In genomic region chr6:35920793-35921732, GRCh38 we compare ENCODE assay signal across 8 cellular contexts. TPM values are rescaled to one million over a fixed set of nuclear protein-coding genes. Genes with fewer than 3 reads are reported as not detected.
A peak's percentile ranks its signal among the peaks of the same experiment; 100 is the strongest.
DNase-seq lines count a peak whose midpoint lies in the region; ATAC-seq and TF ChIP-seq lines count a peak whose summit lies in the region.

SRPK1 (minus strand) TSS chr6:35921098; CDS start chr6:35921056, 42 bp downstream.

- no peaks in the 10 kb centered on the region for H3K27me3 ChIP-seq in Panc1 (ENCODE audit: control insufficient read depth, insufficient read depth, low read length)
- no peaks in the 10 kb centered on the region for H3K27me3 ChIP-seq in esophagus squamous epithelium

- BruUV-seq in Panc1 (replicated peaks; lab: Mats Ljungman, UMichigan), result no TSS peak

- POLR2A ChIA-PET in Panc1 (lab: Charles Lee), result no interaction called here

- H3K4me3 ChIP-seq in Panc1 (ENCODE audit: low read depth in 2 of 2, low read length in 2 of 2), result peak within 1 kb of the TSS; percentile 84 to 87
- peak within 1 kb of the TSS; percentile 68 to 95 (median 94) for H3K4me3 ChIP-seq in esophagus squamous epithelium

- in situ Hi-C loops in KBM-7 (cut with MboI; ENCODE audit: low pct_unique_long_range_greater_than_20kb, low sequenced_read_pairs) (no loop called here), Panc1 (cut with HindIII; ENCODE audit: low pct_unique_long_range_greater_than_20kb, low sequenced_read_pairs) (no loop called here)

- intact Hi-C loops in Panc1 (cut with micrococcal nuclease; ENCODE audit: unreplicated experiment) (no loop called here), esophagus squamous epithelium (cut with DNase I) (no loop called here)

- peak within 1 kb of the TSS; percentile 97 for H3K27ac ChIP-seq in Panc1 (ENCODE audit: low read length)
- H3K27ac ChIP-seq in esophagus squamous epithelium, result peak within 1 kb of the TSS; percentile 85 to 96 (median 92)

- ATAC-seq in GM21619 (IDR thresholded peaks at IDR 0.05; ENCODE audit: unreplicated experiment) (peak; percentile 71), Panc1 (peak; percentile 94)

- peak in 3 of 4 donors; percentile 44 to 82 (median 59) for TF ChIP-seq POLR2A in esophagus squamous epithelium (IDR thresholded peaks at IDR 0.05)

- H3K9me3 ChIP-seq in Panc1 (ENCODE audit: control insufficient read depth, insufficient read depth, low read depth, low read length), result no peaks in the 10 kb centered on the region
- H3K9me3 ChIP-seq in esophagus squamous epithelium, result no peaks in the 10 kb centered on the region

- peaks cover 28% of the 10 kb centered on the region for H3K4me1 ChIP-seq in Panc1 (ENCODE audit: control insufficient read depth, insufficient read depth, low read length)
- peaks cover 12 to 61% (median 20%) of the 10 kb centered on the region in 3 donors for H3K4me1 ChIP-seq in esophagus squamous epithelium

- TF ChIP-seq CTCF in Panc1 (IDR thresholded peaks at IDR 0.05) (no peak), esophagus squamous epithelium (IDR thresholded peaks at IDR 0.05) (no peak)

- H3K36me3 ChIP-seq in Panc1 (ENCODE audit: control insufficient read depth, insufficient read depth, low read length) (peaks cover 5% of the 10 kb centered on the region), esophagus squamous epithelium (peaks cover 0 to 10% (median 0%) of the 10 kb centered on the region in 3 donors)

- 0 to 1% methylated on average over 3 to 7 of the region's 69 CpGs for WGBS in esophagus squamous epithelium, 2 donors

- DNase-seq in DMS53 (lab: John Stamatoyannopoulos, UW), result peak; percentile 92
- DNase-seq in KBM-7, result peak; percentile 86
- peak; percentile 43 for DNase-seq in Panc1 (ENCODE audit: low read depth, low spot score)
- peak; percentile 94 for DNase-seq in activated T-cell treated with anti-CD3 and anti-CD28 coated beads, Interleukin-2, amount 50 U/mL, for 48 hours
- peak; percentile 38 for DNase-seq in esophagus squamous epithelium (lab: John Stamatoyannopoulos, UW)
- peak; percentile 90 for DNase-seq in myocyte (ENCODE audit: low read depth)
- DNase-seq in stimulated activated CD8-positive, alpha-beta memory T cell treated with anti-CD3 and anti-CD28 coated beads, Interleukin-7, amount 100 ng/mL, for 4 hours (ENCODE audit: low read depth in 2 of 2), result peak; percentile 76 to 84

- CTCF ChIA-PET in Panc1 (lab: Charles Lee), result no interaction called here

RNA-seq across cellular contexts. Expression of gene SRPK1, which starts in this region (rescaled TPM):
- total RNA-seq in Panc1 (2021; ENCODE audit: unreplicated experiment) (68.3 TPM), esophagus squamous epithelium (100 to 1,000 TPM in 2 of 4 donors, 10 to 100 TPM in 2; 66.1 to 109 (median 86.5) TPM), myocyte (22.5 and 23.3 TPM in 2 replicates)
- polyA plus RNA-seq in Panc1 (2012; ENCODE audit: insufficient read length), result 24.5 TPM
- 7.2 TPM for polyA plus RNA-seq in myocyte (2012)

Comparison
In these comparisons a context has a peak if more than half of its experiments do, and no peak if none do; other contexts are left out.
1. Peak in every context shown above with its lines: DNase-seq, ATAC-seq, H3K4me3 ChIP-seq and H3K27ac ChIP-seq.
2. DNase-seq: peak in every context shown above with its lines; median percentile 94 in activated T-cell treated with anti-CD3 and anti-CD28 coated beads, Interleukin-2, amount 50 U/mL, for 48 hours; 92 in DMS53; 90 in myocyte; 86 in KBM-7; 80 in stimulated activated CD8-positive, alpha-beta memory T cell treated with anti-CD3 and anti-CD28 coated beads, Interleukin-7, amount 100 ng/mL, for 4 hours; 43 in Panc1; 38 in esophagus squamous epithelium.